In the genomic region with DNA sequence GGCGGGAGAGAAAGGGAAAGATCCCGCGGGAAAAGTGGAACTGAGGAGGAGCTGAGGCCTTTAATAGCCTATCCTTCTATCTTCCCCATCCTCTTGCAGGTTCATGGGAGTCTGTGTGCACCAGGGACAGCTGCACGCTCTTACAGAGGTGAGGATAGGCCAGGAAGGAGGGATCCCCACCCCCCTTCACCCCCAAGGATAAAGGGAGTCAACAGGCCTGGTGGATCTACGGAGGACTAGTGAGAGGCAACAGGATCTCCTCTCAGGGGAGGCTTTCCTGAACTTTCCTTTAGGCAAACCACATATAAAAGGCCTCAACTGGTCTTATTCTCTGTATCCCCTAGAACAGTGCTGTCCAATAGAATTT, we compare ENCODE assay signal across 9 cellular contexts. TPM values are rescaled to one million over a fixed set of nuclear protein-coding genes. Genes with fewer than 3 reads are reported as not detected.
DNase-seq lines count a peak whose midpoint lies in the region; ATAC-seq, FAIRE-seq and TF ChIP-seq lines count a peak whose summit lies in the region.
"Had no signal": no experiment of that assay in that cellular context is flagged by ENCODE, and none has a peak within 500 bp of the region (broad histone marks: within the 10 kb centered on the region; RNA-seq: fewer than 3 reads in every experiment).

No MANE protein-coding gene starts in this region.

- H3K4me3 Mint-ChIP-seq in memory B cell: peak overlapping the region; percentile 83

- no peak for FAIRE-seq in A549 (lab: Jason Lieb, UNC)
- no peak for FAIRE-seq in urothelium cell line (lab: Jason Lieb, UNC)

- peaks cover 11% of the 10 kb centered on the region for H3K4me1 ChIP-seq in A549
- H3K4me1 ChIP-seq in HAP-1: peaks cover 20% of the 10 kb centered on the region
- H3K4me1 ChIP-seq: foreskin keratinocyte had no signal

- 9% methylated on average over 5 of the region's 5 CpGs for WGBS in A549 (ENCODE audit: missing lambda C conversion rate)

- no peak for TF ChIP-seq RAD21 in A549 (conservative IDR thresholded peaks at IDR 0.05 in 1 of 2, IDR thresholded peaks at IDR 0.05 in 1 of 2)

- H3K27me3 ChIP-seq in HAP-1 (ENCODE audit: low read depth): no peaks in the 10 kb centered on the region
- H3K27me3 ChIP-seq: foreskin keratinocyte had no signal

- H3K4me2 ChIP-seq in A549: peak overlapping the region; percentile 82

- H3K27ac Mint-ChIP-seq in memory B cell: peak overlapping the region; percentile 62

- DNase-seq in A549 (ENCODE audit: low read depth in 1 of 2, low spot score in 1 of 2) (peak; percentile 20 to 23), HAP-1 (ENCODE audit: low spot score in 2 of 2) (peak in 1 of 2 experiments; percentile 26), astrocyte of the hippocampus (ENCODE audit: low read depth, low spot score) (peak; percentile 10), memory B cell (ENCODE audit: low spot score in 2 of 2) (no peak), urothelium cell line (ENCODE audit: low spot score) (no peak), RKO (ENCODE audit: low spot score) (no peak)
- DNase-seq: foreskin keratinocyte had no signal

- peaks cover 25% of the 10 kb centered on the region for H3K4me1 Mint-ChIP-seq in memory B cell

- H3K9me3 Mint-ChIP-seq in memory B cell: no peaks in the 10 kb centered on the region

- TF ChIP-seq EP300 in A549 (IDR thresholded peaks at IDR 0.05): no peak

- H3K27ac ChIP-seq in A549: peak overlapping the region; percentile 86 to 95
- H3K27ac ChIP-seq: foreskin keratinocyte had no signal

- POLR2A ChIA-PET in A549 (lab: Yijun Ruan, JAX): interaction anchor here (1.0 kb wide), 1 partner anchor 116 kb away, joined by 3 read pairs; the partner anchor contains the start of gene RUSC2

- peak overlapping the region; percentile 80 for H3K4me3 ChIP-seq in A549
- H3K4me3 ChIP-seq in HAP-1: peak overlapping the region; percentile 54

- ATAC-seq in A549 (no peak), memory B cell (ENCODE audit: low read depth) (no peak), GM21825 (IDR thresholded peaks at IDR 0.05; ENCODE audit: unreplicated experiment) (no peak), HG03025 (IDR thresholded peaks at IDR 0.05; ENCODE audit: low FRiP score, unreplicated experiment) (no peak)
- ATAC-seq: foreskin keratinocyte had no signal

- in situ Hi-C loops in HAP-1 (cut with MboI; ENCODE audit: low sequenced_read_pairs): no loop called here

- TF ChIP-seq POLR2A in A549 (IDR thresholded peaks at IDR 0.05; ENCODE audit: low read length): no peak

- no peaks in the 10 kb centered on the region for H3K27me3 Mint-ChIP-seq in memory B cell

- CTCF ChIA-PET in A549 (lab: Yijun Ruan, JAX): interaction anchor here (1.3 kb wide), 1 partner anchor 41 kb away, joined by 3 read pairs; no protein-coding TSS in a partner anchor

- peaks cover 10% of the 10 kb centered on the region for H3K36me3 Mint-ChIP-seq in memory B cell

- peaks cover 5% of the 10 kb centered on the region for H3K36me3 ChIP-seq in HAP-1 (replicated peaks)

- TF ChIP-seq CTCF in A549 (IDR thresholded peaks at IDR 0.05): no peak

- H3K9me3 ChIP-seq in A549: no peaks in the 10 kb centered on the region
- H3K9me3 ChIP-seq in HAP-1: no peaks in the 10 kb centered on the region

TF ChIP-seq in A549, 52 proteins besides CTCF, POLR2A, EP300 and RAD21:
- TF ChIP-seq CHD4 (IDR thresholded peaks at IDR 0.05; ENCODE audit: borderline replicate concordance): no peak
- TF ChIP-seq, protein P1, sequence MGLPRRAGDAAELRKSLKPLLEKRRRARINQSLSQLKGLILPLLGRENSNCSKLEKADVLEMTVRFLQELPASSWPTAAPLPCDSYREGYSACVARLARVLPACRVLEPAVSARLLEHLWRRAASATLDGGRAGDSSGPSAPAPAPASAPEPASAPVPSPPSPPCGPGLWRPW (IDR thresholded peaks at IDR 0.05): no peak
- no peak for TF ChIP-seq GATA3 (IDR thresholded peaks at IDR 0.05; ENCODE audit: borderline replicate concordance)
- TF ChIP-seq RCOR1 (IDR thresholded peaks at IDR 0.05; ENCODE audit: low read depth, low read length): no peak
- no peak for TF ChIP-seq NR3C1 (IDR thresholded peaks at IDR 0.05)
- TF ChIP-seq ZSCAN20 (CRISPR knock-in tag; IDR thresholded peaks at IDR 0.05): no peak
- TF ChIP-seq MAFK (IDR thresholded peaks at IDR 0.05; ENCODE audit: partially characterized antibody): no peak
- TF ChIP-seq TFCP2L1 (CRISPR knock-in tag; IDR thresholded peaks at IDR 0.05): no peak
- no peak for TF ChIP-seq ESRRA (IDR thresholded peaks at IDR 0.05; ENCODE audit: borderline replicate concordance, low read length)
- TF ChIP-seq MYC (IDR thresholded peaks at IDR 0.05; ENCODE audit: borderline replicate concordance, low read length): no peak
- no peak for TF ChIP-seq JUNB (IDR thresholded peaks at IDR 0.05)
- no peak for TF ChIP-seq FOSB (CRISPR knock-in tag; IDR thresholded peaks at IDR 0.05)
- TF ChIP-seq BHLHE40 (IDR thresholded peaks at IDR 0.05; ENCODE audit: low read depth, low read length): no peak
- TF ChIP-seq KDM5A (IDR thresholded peaks at IDR 0.05): no peak
- TF ChIP-seq, protein P2, sequence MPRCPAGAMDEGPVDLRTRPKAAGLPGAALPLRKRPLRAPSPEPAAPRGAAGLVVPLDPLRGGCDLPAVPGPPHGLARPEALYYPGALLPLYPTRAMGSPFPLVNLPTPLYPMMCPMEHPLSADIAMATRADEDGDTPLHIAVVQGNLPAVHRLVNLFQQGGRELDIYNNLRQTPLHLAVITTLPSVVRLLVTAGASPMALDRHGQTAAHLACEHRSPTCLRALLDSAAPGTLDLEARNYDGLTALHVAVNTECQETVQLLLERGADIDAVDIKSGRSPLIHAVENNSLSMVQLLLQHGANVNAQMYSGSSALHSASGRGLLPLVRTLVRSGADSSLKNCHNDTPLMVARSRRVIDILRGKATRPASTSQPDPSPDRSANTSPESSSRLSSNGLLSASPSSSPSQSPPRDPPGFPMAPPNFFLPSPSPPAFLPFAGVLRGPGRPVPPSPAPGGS (IDR thresholded peaks at IDR 0.05): no peak
- no peak for TF ChIP-seq HDAC2 (IDR thresholded peaks at IDR 0.05)
- TF ChIP-seq NFE2L2 (conservative IDR thresholded peaks at IDR 0.05; ENCODE audit: low read length): no peak
- no peak for TF ChIP-seq ATOH8 (CRISPR knock-in tag; IDR thresholded peaks at IDR 0.05; ENCODE audit: low read depth)
- TF ChIP-seq MAZ (IDR thresholded peaks at IDR 0.05; ENCODE audit: borderline replicate concordance, low read depth, low read length): no peak
- TF ChIP-seq ZFP36 (IDR thresholded peaks at IDR 0.05; ENCODE audit: borderline replicate concordance, partially characterized antibody): no peak
TF ChIP-seq in A549: peak in this region for 0.

RNA-seq across cellular contexts. Expression of gene TESK1, which starts 1.1 kb away (rescaled TPM):
- polyA plus RNA-seq in A549 (2011; rRNA removed): 16.5 and 17.4 TPM in 2 replicates
- polyA plus RNA-seq in A549 (2012; cell fraction: cytosol; rRNA removed): 18.7 and 25.6 TPM in 2 replicates
- 57.5 and 63.3 TPM in 2 replicates for polyA plus RNA-seq in A549 (2012; cell fraction: nucleus; rRNA removed)
- polyA plus RNA-seq in A549 (2017; fragmentation: RNase III; extraction: RNeasy Plus Mini Kit Qiagen cat#74134 plus additional on column Dnase treatment): 29.9 to 33.0 TPM (median 30.6 TPM) in 3 replicates
- 16.1 and 20.1 TPM in 2 replicates for polyA minus RNA-seq in A549 (2011; rRNA and poly(A)+ RNA removed)

RNA-seq across cellular contexts. Expression of gene CD72, which starts 12.1 kb away (rescaled TPM):
- polyA plus RNA-seq in A549 (2011; rRNA removed): 0.87 and 1.2 TPM in 2 replicates
- 0.17 and 0.19 TPM in 2 replicates for polyA plus RNA-seq in A549 (2012; cell fraction: cytosol; rRNA removed)
- polyA plus RNA-seq in A549 (2012; cell fraction: nucleus; rRNA removed): 1.2 and 1.4 TPM in 2 replicates
- polyA plus RNA-seq in A549 (2017; fragmentation: RNase III; extraction: RNeasy Plus Mini Kit Qiagen cat#74134 plus additional on column Dnase treatment): 0.10 to 0.55 TPM (median 0.44 TPM) in 3 replicates
- polyA minus RNA-seq in A549 (2011; rRNA and poly(A)+ RNA removed): 0.74 and 0.92 TPM in 2 replicates

RNA-seq across cellular contexts. Expression of gene SIT1, which starts 44.6 kb away (rescaled TPM):
- polyA plus RNA-seq in A549 (2011; rRNA removed) (not detected in 2 replicates), A549 (2017; fragmentation: RNase III; extraction: RNeasy Plus Mini Kit Qiagen cat#74134 plus additional on column Dnase treatment) (not detected in 3 replicates)
- polyA plus RNA-seq in A549 (2012; cell fraction: cytosol; rRNA removed): not detected in 2 replicates
- polyA plus RNA-seq in A549 (2012; cell fraction: nucleus; rRNA removed): not detected in 2 replicates
- not detected in 2 replicates for polyA minus RNA-seq in A549 (2011; rRNA and poly(A)+ RNA removed)
- polyA plus RNA-seq: foreskin keratinocyte had no signal

RNA-seq across cellular contexts. Expression of gene RMRP, which starts 51.7 kb away (rescaled TPM):
- polyA plus RNA-seq in A549 (2011; rRNA removed) (80.2 and 257 TPM in 2 replicates), A549 (2017; fragmentation: RNase III; extraction: RNeasy Plus Mini Kit Qiagen cat#74134 plus additional on column Dnase treatment) (14.7 TPM in 1 of 3 replicates, not detected in the others)
- polyA plus RNA-seq in A549 (2012; cell fraction: cytosol; rRNA removed): 70.8 and 88.5 TPM in 2 replicates
- polyA plus RNA-seq in A549 (2012; cell fraction: nucleus; rRNA removed): 313 TPM in 1 of 2 replicates, not detected in the other
- polyA minus RNA-seq in A549 (2011; rRNA and poly(A)+ RNA removed): 13,550 and 18,381 TPM in 2 replicates

RNA-seq across cellular contexts. Expression of gene CCDC107, which starts 52.0 kb away (rescaled TPM):
- polyA plus RNA-seq in A549 (2011; rRNA removed): 11.0 and 13.3 TPM in 2 replicates
- 24.8 and 25.7 TPM in 2 replicates for polyA plus RNA-seq in A549 (2012; cell fraction: cytosol; rRNA removed)
- 16.2 and 17.0 TPM in 2 replicates for polyA plus RNA-seq in A549 (2012; cell fraction: nucleus; rRNA removed)
- polyA plus RNA-seq in A549 (2017; fragmentation: RNase III; extraction: RNeasy Plus Mini Kit Qiagen cat#74134 plus additional on column Dnase treatment): 20.4 to 21.9 TPM (median 20.7 TPM) in 3 replicates
- 6.2 and 9.3 TPM in 2 replicates for polyA minus RNA-seq in A549 (2011; rRNA and poly(A)+ RNA removed)

Comparison
In these comparisons a context has a peak if more than half of its experiments do, and no peak if none do; other contexts are left out.
1. DNase-seq: peak in A549 (2 of 2) and astrocyte of the hippocampus (single experiment); none in memory B cell (0 of 2), urothelium cell line (single experiment) and RKO (single experiment).